In the genomic region with DNA sequence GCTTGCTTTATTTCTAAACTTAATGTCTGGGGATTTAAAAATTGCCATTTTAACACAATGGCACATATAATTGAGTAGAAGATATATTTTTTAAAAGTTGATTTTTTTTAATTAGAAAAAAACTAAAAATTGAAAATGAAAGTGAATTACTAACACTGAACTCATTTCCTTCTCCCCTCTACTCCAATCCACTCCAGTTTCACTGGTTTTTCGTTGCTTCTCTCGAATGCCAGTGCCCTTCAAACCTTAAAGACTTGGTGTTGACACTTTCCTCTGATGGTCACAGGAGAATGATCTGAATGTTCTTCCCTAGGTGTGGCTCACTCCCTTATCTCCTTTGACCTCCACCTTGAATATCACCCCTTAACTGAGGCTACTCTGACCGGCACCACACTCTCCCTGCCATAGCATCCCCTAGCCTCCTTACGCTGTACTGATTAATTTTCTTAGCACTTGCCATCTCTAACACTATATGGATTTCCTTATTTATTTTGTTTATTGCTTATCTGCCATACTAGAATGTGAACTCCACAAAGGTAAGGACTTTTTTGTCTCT, we compare ENCODE assay signal across 1 cellular context.
TF ChIP-seq lines count a peak whose summit lies in the region.

No MANE protein-coding gene starts in this region.

TF ChIP-seq in GM23338, 12 proteins besides CTCF, POLR2A, EP300 and RAD21 (continued from another document):
- TF ChIP-seq ZNF462 (CRISPR knock-in tag; IDR thresholded peaks at IDR 0.05) (no peak), EZH2 (IDR thresholded peaks at IDR 0.05; ENCODE audit: low read depth, unreplicated experiment) (no peak), CREB1 (CRISPR knock-in tag; IDR thresholded peaks at IDR 0.05; ENCODE audit: low read depth) (no peak), STAT1 (IDR thresholded peaks at IDR 0.05; ENCODE audit: unreplicated experiment) (no peak), EZH2phosphoT487 (IDR thresholded peaks at IDR 0.05; ENCODE audit: unreplicated experiment) (no peak), JUNB (IDR thresholded peaks at IDR 0.05; ENCODE audit: unreplicated experiment) (no peak)
- TF ChIP-seq, protein P1, sequence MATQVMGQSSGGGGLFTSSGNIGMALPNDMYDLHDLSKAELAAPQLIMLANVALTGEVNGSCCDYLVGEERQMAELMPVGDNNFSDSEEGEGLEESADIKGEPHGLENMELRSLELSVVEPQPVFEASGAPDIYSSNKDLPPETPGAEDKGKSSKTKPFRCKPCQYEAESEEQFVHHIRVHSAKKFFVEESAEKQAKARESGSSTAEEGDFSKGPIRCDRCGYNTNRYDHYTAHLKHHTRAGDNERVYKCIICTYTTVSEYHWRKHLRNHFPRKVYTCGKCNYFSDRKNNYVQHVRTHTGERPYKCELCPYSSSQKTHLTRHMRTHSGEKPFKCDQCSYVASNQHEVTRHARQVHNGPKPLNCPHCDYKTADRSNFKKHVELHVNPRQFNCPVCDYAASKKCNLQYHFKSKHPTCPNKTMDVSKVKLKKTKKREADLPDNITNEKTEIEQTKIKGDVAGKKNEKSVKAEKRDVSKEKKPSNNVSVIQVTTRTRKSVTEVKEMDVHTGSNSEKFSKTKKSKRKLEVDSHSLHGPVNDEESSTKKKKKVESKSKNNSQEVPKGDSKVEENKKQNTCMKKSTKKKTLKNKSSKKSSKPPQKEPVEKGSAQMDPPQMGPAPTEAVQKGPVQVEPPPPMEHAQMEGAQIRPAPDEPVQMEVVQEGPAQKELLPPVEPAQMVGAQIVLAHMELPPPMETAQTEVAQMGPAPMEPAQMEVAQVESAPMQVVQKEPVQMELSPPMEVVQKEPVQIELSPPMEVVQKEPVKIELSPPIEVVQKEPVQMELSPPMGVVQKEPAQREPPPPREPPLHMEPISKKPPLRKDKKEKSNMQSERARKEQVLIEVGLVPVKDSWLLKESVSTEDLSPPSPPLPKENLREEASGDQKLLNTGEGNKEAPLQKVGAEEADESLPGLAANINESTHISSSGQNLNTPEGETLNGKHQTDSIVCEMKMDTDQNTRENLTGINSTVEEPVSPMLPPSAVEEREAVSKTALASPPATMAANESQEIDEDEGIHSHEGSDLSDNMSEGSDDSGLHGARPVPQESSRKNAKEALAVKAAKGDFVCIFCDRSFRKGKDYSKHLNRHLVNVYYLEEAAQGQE (IDR thresholded peaks at IDR 0.05; ENCODE audit: unreplicated experiment): no peak
TF ChIP-seq in GM23338: peak in this region for 0.
